ENCODE assay signal across 1 cellular context in the genomic region with DNA sequence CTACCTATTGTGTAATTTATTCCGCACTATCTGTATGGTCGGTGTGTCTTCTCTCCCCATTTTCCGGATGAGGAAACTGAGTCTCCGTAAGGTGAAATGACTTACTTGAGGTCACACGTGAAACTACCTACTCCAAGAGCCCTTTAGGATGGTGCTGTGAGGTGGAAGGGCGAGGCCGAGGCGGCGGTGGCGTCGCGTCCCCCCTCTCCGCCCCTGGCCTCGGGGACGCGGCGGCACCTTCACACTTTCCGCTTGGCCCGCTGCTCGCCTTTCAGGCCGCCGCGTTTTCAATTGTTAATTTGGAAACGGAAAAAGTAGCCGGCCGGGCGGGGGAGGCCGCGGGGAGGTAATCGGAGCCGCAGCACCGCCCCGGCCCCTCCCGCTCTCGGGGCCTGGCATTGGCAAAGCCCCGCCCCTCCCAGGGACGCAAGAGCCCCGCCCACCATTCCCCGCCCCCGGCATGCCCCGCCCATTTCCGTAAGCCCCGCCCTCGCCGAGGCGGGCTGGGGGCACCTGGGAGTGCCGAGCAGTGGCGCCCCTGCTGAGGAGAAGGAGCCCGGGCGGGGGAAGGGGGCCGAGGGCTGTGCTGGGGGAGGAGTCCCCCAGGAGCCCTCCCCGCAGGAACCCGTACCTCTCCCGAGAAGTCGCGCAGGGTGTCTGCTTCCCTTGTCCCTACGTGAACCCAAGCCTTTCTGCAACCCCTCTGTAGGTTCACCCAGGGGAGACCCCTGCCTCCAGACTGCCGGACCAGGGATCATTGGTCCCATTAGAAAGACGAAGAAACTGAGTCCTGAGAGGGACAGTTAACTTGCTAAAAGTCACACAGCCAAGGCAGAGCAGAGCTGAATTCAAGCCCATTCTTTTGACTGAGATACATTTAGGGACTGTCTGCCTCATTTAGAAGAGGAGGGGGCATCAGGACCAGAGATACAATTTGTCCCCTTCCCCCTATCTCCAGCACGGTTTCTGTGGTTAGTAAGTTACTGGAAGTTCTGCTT.
TF ChIP-seq lines count a peak whose summit lies in the region.

No MANE protein-coding gene starts in this region.

TF ChIP-seq in HepG2, 621 proteins besides CTCF, POLR2A, EP300 and RAD21 (continued from another document and continues in another):
- TF ChIP-seq ZNF773 (CRISPR knock-in tag; IDR thresholded peaks at IDR 0.05; ENCODE audit: borderline replicate concordance) (no peak), GABPB1 (CRISPR knock-in tag; IDR thresholded peaks at IDR 0.05) (peak; percentile 45; the same call in 1 of the 2 replicates), SAP130 (CRISPR knock-in tag; IDR thresholded peaks at IDR 0.05; ENCODE audit: low read depth) (0 out of 2 replicates have a peak, but pooled peaks have one; percentile 14), KDM1A (CRISPR knock-in tag; IDR thresholded peaks at IDR 0.05) (peak; percentile 75), ZNF747 (CRISPR knock-in tag; IDR thresholded peaks at IDR 0.05; ENCODE audit: borderline replicate concordance) (no peak), SNRNP70 (IDR thresholded peaks at IDR 0.05; ENCODE audit: low read depth, low read length) (no peak), HDAC6 (IDR thresholded peaks at IDR 0.05; ENCODE audit: low read depth, low read length) (no peak), ATAD3A (CRISPR knock-in tag; IDR thresholded peaks at IDR 0.05) (no peak), ZNF101 (CRISPR knock-in tag; IDR thresholded peaks at IDR 0.05; ENCODE audit: borderline replicate concordance, low read depth) (no peak), TMF1 (CRISPR knock-in tag; IDR thresholded peaks at IDR 0.05; ENCODE audit: low read depth) (no peak), SCMH1 (CRISPR knock-in tag; IDR thresholded peaks at IDR 0.05; ENCODE audit: borderline replicate concordance) (no peak), ZGPAT (CRISPR knock-in tag; IDR thresholded peaks at IDR 0.05) (peak; percentile 45; the same call in 1 of the 2 replicates), AGO1 (IDR thresholded peaks at IDR 0.05; ENCODE audit: low read depth, low read length, poor library complexity, severe bottlenecking) (peak; percentile 63), ZBTB40 (IDR thresholded peaks at IDR 0.05) (no peak), ZBTB40 (CRISPR knock-in tag; IDR thresholded peaks at IDR 0.05) (no peak), NCOA1 (CRISPR knock-in tag; IDR thresholded peaks at IDR 0.05) (no peak), NFYC (CRISPR knock-in tag; IDR thresholded peaks at IDR 0.05) (no peak), ARID2 (CRISPR knock-in tag; IDR thresholded peaks at IDR 0.05; ENCODE audit: borderline replicate concordance) (no peak), TFAP4 (IDR thresholded peaks at IDR 0.05; ENCODE audit: borderline replicate concordance, low read depth) (no peak), RFXAP (CRISPR knock-in tag; IDR thresholded peaks at IDR 0.05; ENCODE audit: borderline replicate concordance) (no peak), MIXL1 (CRISPR knock-in tag; IDR thresholded peaks at IDR 0.05) (no peak), FOXA3 (CRISPR knock-in tag; IDR thresholded peaks at IDR 0.05) (no peak), CBX1 (IDR thresholded peaks at IDR 0.05; ENCODE audit: low read depth) (no peak), ZNF619 (CRISPR knock-in tag; IDR thresholded peaks at IDR 0.05) (no peak), ZNF569 (CRISPR knock-in tag; IDR thresholded peaks at IDR 0.05; ENCODE audit: borderline replicate concordance) (no peak), ZNF749 (CRISPR knock-in tag; IDR thresholded peaks at IDR 0.05; ENCODE audit: borderline replicate concordance) (no peak), ZMYM3 (CRISPR knock-in tag; IDR thresholded peaks at IDR 0.05) (peak; percentile 88), FOXC1 (CRISPR knock-in tag; IDR thresholded peaks at IDR 0.05; ENCODE audit: borderline replicate concordance) (no peak)
- TF ChIP-seq, protein P1, sequence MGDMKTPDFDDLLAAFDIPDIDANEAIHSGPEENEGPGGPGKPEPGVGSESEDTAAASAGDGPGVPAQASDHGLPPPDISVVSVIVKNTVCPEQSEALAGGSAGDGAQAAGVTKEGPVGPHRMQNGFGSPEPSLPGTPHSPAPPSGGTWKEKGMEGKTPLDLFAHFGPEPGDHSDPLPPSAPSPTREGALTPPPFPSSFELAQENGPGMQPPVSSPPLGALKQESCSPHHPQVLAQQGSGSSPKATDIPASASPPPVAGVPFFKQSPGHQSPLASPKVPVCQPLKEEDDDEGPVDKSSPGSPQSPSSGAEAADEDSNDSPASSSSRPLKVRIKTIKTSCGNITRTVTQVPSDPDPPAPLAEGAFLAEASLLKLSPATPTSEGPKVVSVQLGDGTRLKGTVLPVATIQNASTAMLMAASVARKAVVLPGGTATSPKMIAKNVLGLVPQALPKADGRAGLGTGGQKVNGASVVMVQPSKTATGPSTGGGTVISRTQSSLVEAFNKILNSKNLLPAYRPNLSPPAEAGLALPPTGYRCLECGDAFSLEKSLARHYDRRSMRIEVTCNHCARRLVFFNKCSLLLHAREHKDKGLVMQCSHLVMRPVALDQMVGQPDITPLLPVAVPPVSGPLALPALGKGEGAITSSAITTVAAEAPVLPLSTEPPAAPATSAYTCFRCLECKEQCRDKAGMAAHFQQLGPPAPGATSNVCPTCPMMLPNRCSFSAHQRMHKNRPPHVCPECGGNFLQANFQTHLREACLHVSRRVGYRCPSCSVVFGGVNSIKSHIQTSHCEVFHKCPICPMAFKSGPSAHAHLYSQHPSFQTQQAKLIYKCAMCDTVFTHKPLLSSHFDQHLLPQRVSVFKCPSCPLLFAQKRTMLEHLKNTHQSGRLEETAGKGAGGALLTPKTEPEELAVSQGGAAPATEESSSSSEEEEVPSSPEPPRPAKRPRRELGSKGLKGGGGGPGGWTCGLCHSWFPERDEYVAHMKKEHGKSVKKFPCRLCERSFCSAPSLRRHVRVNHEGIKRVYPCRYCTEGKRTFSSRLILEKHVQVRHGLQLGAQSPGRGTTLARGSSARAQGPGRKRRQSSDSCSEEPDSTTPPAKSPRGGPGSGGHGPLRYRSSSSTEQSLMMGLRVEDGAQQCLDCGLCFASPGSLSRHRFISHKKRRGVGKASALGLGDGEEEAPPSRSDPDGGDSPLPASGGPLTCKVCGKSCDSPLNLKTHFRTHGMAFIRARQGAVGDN (CRISPR knock-in tag; IDR thresholded peaks at IDR 0.05): peak; percentile 67
- TF ChIP-seq, protein P2, sequence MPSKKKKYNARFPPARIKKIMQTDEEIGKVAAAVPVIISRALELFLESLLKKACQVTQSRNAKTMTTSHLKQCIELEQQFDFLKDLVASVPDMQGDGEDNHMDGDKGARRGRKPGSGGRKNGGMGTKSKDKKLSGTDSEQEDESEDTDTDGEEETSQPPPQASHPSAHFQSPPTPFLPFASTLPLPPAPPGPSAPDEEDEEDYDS (CRISPR knock-in tag; IDR thresholded peaks at IDR 0.05): no peak
- TF ChIP-seq, protein P3, sequence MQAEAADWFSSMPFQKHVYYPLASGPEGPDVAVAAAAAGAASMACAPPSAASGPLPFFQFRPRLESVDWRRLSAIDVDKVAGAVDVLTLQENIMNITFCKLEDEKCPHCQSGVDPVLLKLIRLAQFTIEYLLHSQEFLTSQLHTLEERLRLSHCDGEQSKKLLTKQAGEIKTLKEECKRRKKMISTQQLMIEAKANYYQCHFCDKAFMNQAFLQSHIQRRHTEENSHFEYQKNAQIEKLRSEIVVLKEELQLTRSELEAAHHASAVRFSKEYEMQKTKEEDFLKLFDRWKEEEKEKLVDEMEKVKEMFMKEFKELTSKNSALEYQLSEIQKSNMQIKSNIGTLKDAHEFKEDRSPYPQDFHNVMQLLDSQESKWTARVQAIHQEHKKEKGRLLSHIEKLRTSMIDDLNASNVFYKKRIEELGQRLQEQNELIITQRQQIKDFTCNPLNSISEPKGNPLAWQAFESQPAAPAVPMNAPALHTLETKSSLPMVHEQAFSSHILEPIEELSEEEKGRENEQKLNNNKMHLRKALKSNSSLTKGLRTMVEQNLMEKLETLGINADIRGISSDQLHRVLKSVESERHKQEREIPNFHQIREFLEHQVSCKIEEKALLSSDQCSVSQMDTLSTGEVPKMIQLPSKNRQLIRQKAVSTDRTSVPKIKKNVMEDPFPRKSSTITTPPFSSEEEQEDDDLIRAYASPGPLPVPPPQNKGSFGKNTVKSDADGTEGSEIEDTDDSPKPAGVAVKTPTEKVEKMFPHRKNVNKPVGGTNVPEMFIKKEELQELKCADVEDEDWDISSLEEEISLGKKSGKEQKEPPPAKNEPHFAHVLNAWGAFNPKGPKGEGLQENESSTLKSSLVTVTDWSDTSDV (CRISPR knock-in tag; IDR thresholded peaks at IDR 0.05): no peak
- TF ChIP-seq, protein P4, sequence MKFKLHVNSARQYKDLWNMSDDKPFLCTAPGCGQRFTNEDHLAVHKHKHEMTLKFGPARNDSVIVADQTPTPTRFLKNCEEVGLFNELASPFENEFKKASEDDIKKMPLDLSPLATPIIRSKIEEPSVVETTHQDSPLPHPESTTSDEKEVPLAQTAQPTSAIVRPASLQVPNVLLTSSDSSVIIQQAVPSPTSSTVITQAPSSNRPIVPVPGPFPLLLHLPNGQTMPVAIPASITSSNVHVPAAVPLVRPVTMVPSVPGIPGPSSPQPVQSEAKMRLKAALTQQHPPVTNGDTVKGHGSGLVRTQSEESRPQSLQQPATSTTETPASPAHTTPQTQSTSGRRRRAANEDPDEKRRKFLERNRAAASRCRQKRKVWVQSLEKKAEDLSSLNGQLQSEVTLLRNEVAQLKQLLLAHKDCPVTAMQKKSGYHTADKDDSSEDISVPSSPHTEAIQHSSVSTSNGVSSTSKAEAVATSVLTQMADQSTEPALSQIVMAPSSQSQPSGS (CRISPR knock-in tag; IDR thresholded peaks at IDR 0.05): no peak
